8 cellular contexts compared by ENCODE assay signal in genomic region chr3:99875573-99875924, GRCh38. TPM values are rescaled to one million over a fixed set of nuclear protein-coding genes. Genes with fewer than 3 reads are reported as not detected.
DNase-seq lines count a peak whose midpoint lies in the region; ATAC-seq and TF ChIP-seq lines count a peak whose summit lies in the region.

No MANE protein-coding gene starts in this region.

- H3K9me3 Mint-ChIP-seq in activated T-helper 17 cell treated with anti-CD3 and anti-CD28 coated beads, Interleukin-2, amount 50 U/mL, for 72 hours = no peaks in the 10 kb centered on the region

- no peaks in the 10 kb centered on the region for H3K4me1 ChIP-seq in cardiac muscle cell (ENCODE audit: low read depth)
- no peaks in the 10 kb centered on the region for H3K4me1 ChIP-seq in prostate gland (replicated peaks)

- peak overlapping the region; percentile 9 for H3K27ac Mint-ChIP-seq in activated T-helper 17 cell treated with anti-CD3 and anti-CD28 coated beads, Interleukin-2, amount 50 U/mL, for 72 hours

- H3K27ac ChIP-seq in cardiac muscle cell = no peak overlapping the region
- H3K27ac ChIP-seq in prostate gland = peak overlapping the region; percentile 73 to 83

- H3K9me3 ChIP-seq in cardiac muscle cell (ENCODE audit: low read depth) = no peaks in the 10 kb centered on the region
- no peaks in the 10 kb centered on the region for H3K9me3 ChIP-seq in prostate gland

- ATAC-seq in HG03135 (IDR thresholded peaks at IDR 0.05; ENCODE audit: unreplicated experiment) = peak; percentile 9
- ATAC-seq in activated T-helper 17 cell treated with anti-CD3 and anti-CD28 coated beads, Interleukin-2, amount 50 U/mL, for 72 hours (replicated peaks) = no peak
- ATAC-seq in HG03457 (IDR thresholded peaks at IDR 0.05; ENCODE audit: unreplicated experiment) = no peak
- no peak for ATAC-seq in GM21576 (IDR thresholded peaks at IDR 0.05; ENCODE audit: unreplicated experiment)

- no peaks in the 10 kb centered on the region for H3K36me3 Mint-ChIP-seq in activated T-helper 17 cell treated with anti-CD3 and anti-CD28 coated beads, Interleukin-2, amount 50 U/mL, for 72 hours (ENCODE audit: low read depth)

- H3K27me3 ChIP-seq in cardiac muscle cell (peaks cover 33% of the 10 kb centered on the region), prostate gland (replicated peaks; ENCODE audit: insufficient read depth) (no peaks in the 10 kb centered on the region)

- intact Hi-C loops in prostate gland (cut with DNase I) = loop anchor here (5.0 kb wide), 1 partner anchor 167 kb away; no protein-coding TSS in a partner anchor

- WGBS in prostate gland = 5% methylated on average over 7 of the region's 7 CpGs

- no peaks in the 10 kb centered on the region for H3K36me3 ChIP-seq in cardiac muscle cell
- no peaks in the 10 kb centered on the region for H3K36me3 ChIP-seq in prostate gland

- TF ChIP-seq CTCF in cardiac muscle cell (IDR thresholded peaks at IDR 0.05; ENCODE audit: low read depth, low read length) = no peak
- TF ChIP-seq CTCF in prostate gland (IDR thresholded peaks at IDR 0.05) = no peak

- H3K4me3 ChIP-seq in cardiac muscle cell = peak overlapping the region; percentile 44
- H3K4me3 ChIP-seq in prostate gland = peak overlapping the region; percentile 40 to 45

- DNase-seq in ACHN = peak; percentile 55
- peak; percentile 17 to 87 for DNase-seq in cardiac muscle cell (ENCODE audit: low read depth in 1 of 2, low spot score in 1 of 2)
- no peak for DNase-seq in prostate gland (ENCODE audit: low spot score)
- no peak for DNase-seq in GM19238 (ENCODE audit: insufficient read length, low spot score)

- in situ Hi-C loops in ACHN (cut with HindIII; ENCODE audit: low pct_ligation_motif_present, low pct_unique_long_range_greater_than_20kb, low sequenced_read_pairs) = no loop called here

- H3K4me1 Mint-ChIP-seq in activated T-helper 17 cell treated with anti-CD3 and anti-CD28 coated beads, Interleukin-2, amount 50 U/mL, for 72 hours = peaks cover 12% of the 10 kb centered on the region

- TF ChIP-seq POLR2A in prostate gland (IDR thresholded peaks at IDR 0.05) = no peak

- H3K4me3 Mint-ChIP-seq in activated T-helper 17 cell treated with anti-CD3 and anti-CD28 coated beads, Interleukin-2, amount 50 U/mL, for 72 hours = peak overlapping the region; percentile 70

- no peaks in the 10 kb centered on the region for H3K27me3 Mint-ChIP-seq in activated T-helper 17 cell treated with anti-CD3 and anti-CD28 coated beads, Interleukin-2, amount 50 U/mL, for 72 hours

RNA-seq across cellular contexts. Expression of gene CMSS1, which starts 57.9 kb away (rescaled TPM):
- 10 to 100 TPM; 29.8 to 67.4 TPM for total RNA-seq in activated T-helper 17 cell treated with anti-CD3 and anti-CD28 coated beads, Interleukin-2, amount 50 U/mL, for 72 hours
- total RNA-seq in cardiac muscle cell = 13.1 and 17.9 TPM in 2 replicates
- 32.8 and 32.9 TPM in 2 replicates for polyA plus RNA-seq in cardiac muscle cell
- 10 to 100 TPM; 10.2 to 13.6 TPM for total RNA-seq in prostate gland

Comparison
In these comparisons a context has a peak if more than half of its experiments do, and no peak if none do; other contexts are left out.
1. DNase-seq: peak in ACHN (single experiment) and cardiac muscle cell (2 of 2); none in prostate gland (single experiment) and GM19238 (single experiment).